In genomic region chr17:13362341-13363122, GRCh38 we compare ENCODE assay signal across 1 cellular context.
TF ChIP-seq lines count a peak whose summit lies in the region.

No MANE protein-coding gene starts in this region.

TF ChIP-seq in H1, 55 proteins besides CTCF, POLR2A, EP300 and RAD21 (continued from another document):
- TF ChIP-seq CHD7 (IDR thresholded peaks at IDR 0.05; ENCODE audit: insufficient replicate concordance, low read length) (no peak), KDM5A (IDR thresholded peaks at IDR 0.05; ENCODE audit: low read length) (no peak), CTBP2 (IDR thresholded peaks at IDR 0.05; ENCODE audit: borderline replicate concordance, insufficient read depth, insufficient read length, low read length) (no peak), SAP30 (IDR thresholded peaks at IDR 0.05; ENCODE audit: insufficient read depth, insufficient replicate concordance, low read length) (no peak), JUN (IDR thresholded peaks at IDR 0.05; ENCODE audit: low read depth, low read length) (no peak), USF2 (IDR thresholded peaks at IDR 0.05; ENCODE audit: low read length) (no peak), KDM1A (IDR thresholded peaks at IDR 0.05; ENCODE audit: borderline replicate concordance, low read length) (no peak), SUZ12 (IDR thresholded peaks at IDR 0.05; ENCODE audit: low read length) (no peak), NRF1 (IDR thresholded peaks at IDR 0.05; ENCODE audit: low read depth, low read length) (no peak), CHD1 (IDR thresholded peaks at IDR 0.05; ENCODE audit: low read depth, low read length) (no peak), RBBP5 (IDR thresholded peaks at IDR 0.05; ENCODE audit: borderline replicate concordance, low read depth, low read length) (no peak), PHF8 (conservative IDR thresholded peaks at IDR 0.05; ENCODE audit: low read depth, low read length) (no peak), RXRA (IDR thresholded peaks at IDR 0.05; ENCODE audit: insufficient read depth, low read depth, low read length) (0 out of 2 replicates have a peak, but pooled peaks have one; percentile 46), CHD2 (IDR thresholded peaks at IDR 0.05; ENCODE audit: low read length) (no peak), POU5F1 (IDR thresholded peaks at IDR 0.05; ENCODE audit: low read depth, low read length) (peak; percentile 31; the same call in 1 of the 2 replicates), EGR1 (IDR thresholded peaks at IDR 0.05; ENCODE audit: borderline replicate concordance, low read depth, low read length) (peak; percentile 68; the same call in 1 of the 2 replicates), MAX (IDR thresholded peaks at IDR 0.05) (no peak), RFX5 (IDR thresholded peaks at IDR 0.05; ENCODE audit: borderline replicate concordance, low read depth, low read length) (no peak), E2F6 (IDR thresholded peaks at IDR 0.05) (no peak), SIRT6 (IDR thresholded peaks at IDR 0.05; ENCODE audit: low read length) (no peak), ZNF274 (IDR thresholded peaks at IDR 0.05; ENCODE audit: borderline replicate concordance, extremely low read depth, low read length) (no peak), HDAC6 (IDR thresholded peaks at IDR 0.05; ENCODE audit: low read depth, low read length) (peak; percentile 72), ASH2L (IDR thresholded peaks at IDR 0.05; ENCODE audit: low read length) (no peak)
